ENCODE assay signal across 14 cellular contexts in the genomic region with DNA sequence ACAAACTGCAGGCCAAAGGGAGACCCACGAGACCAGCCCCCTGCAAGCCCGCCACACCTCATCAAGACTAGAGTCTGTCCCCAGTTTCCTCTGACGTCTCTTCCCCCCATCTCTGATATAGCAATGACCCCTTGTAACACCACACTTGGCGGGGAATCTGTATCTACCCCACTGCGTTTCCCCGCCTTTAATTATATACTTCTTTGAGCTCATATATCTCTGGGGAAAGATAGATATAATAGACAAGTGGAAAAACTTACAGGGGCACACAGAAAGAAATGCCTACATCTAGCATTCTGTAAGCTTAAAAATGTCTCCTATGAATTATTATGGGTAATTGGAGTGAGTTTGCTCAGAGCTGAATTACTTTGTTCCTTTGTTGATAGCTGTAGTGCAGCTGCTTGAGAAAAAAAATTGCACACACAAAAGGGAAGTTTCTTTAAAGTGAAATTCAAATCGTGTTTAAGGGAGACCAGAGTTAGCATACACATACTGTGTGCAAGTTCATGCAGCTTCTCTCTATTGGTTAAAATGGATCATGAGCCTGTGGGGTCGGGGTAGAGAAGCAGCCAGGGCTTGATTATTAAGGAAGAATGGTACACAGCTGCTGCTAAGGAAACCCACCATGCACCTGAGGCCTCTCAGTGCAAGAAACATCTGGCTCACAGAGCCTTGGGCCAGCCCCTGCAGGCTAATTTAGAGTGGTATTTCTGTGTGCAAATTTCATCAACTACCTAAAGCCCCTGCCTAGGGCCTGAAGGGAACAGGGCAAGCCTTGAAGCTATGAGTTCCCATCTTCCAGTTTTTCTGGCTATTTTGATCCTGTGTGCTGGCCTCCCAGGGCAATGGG.
"Had no signal": no experiment of that assay in that cellular context is flagged by ENCODE, and none has a peak within 500 bp of the region (broad histone marks: within the 10 kb centered on the region; RNA-seq: fewer than 3 reads in every experiment).

No MANE protein-coding gene starts in this region.

- H3K4me1 ChIP-seq: left lung, pancreas, tibial artery had no signal

- H3K27me3 Mint-ChIP-seq: activated CD8-positive, alpha-beta T cell treated with anti-CD3 and anti-CD28 coated beads for 36 hours; T-cell had no signal

- H3K27ac ChIP-seq: cardiac muscle cell, left lung, pancreas, tibial artery had no signal

- ATAC-seq: activated CD8-positive, alpha-beta T cell treated with anti-CD3 and anti-CD28 coated beads for 36 hours; activated T-cell treated with anti-CD3 and anti-CD28 coated beads, Interleukin-2, amount 50 U/mL, for 72 hours; left lung; pancreas; T-cell had no signal

- H3K4me3 ChIP-seq: cardiac muscle cell, left lung, pancreas, tibial artery had no signal

- H3K4me1 Mint-ChIP-seq: T-cell had no signal

- H3K9me3 ChIP-seq: left lung, pancreas, tibial artery had no signal

- H3K9me3 Mint-ChIP-seq: activated CD8-positive, alpha-beta T cell treated with anti-CD3 and anti-CD28 coated beads for 36 hours; activated T-cell treated with anti-CD3 and anti-CD28 coated beads, Interleukin-2, amount 50 U/mL, for 72 hours; T-cell had no signal

- DNase-seq: activated CD4-positive, alpha-beta T cell treated with anti-CD3 and anti-CD28 coated beads for 4 hours; activated CD8-positive, alpha-beta memory T cell treated with anti-CD3 and anti-CD28 coated beads, Interleukin-2, amount 50 U/mL, for 4 hours; activated CD8-positive, alpha-beta T cell treated with anti-CD3 and anti-CD28 coated beads for 36 hours; activated gamma-delta T cell treated with Interleukin-2 at 50 U/mL for 16 hours; activated T-cell treated with anti-CD3 and anti-CD28 coated beads, Interleukin-2, amount 50 U/mL, for 72 hours; islet precursor cell; left lung; mesenchymal stem cell; pancreas; small intestine; T-cell; T1000; tibial artery had no signal

- H3K27me3 ChIP-seq: cardiac muscle cell, left lung, pancreas, tibial artery had no signal

- H3K27ac Mint-ChIP-seq: activated CD8-positive, alpha-beta T cell treated with anti-CD3 and anti-CD28 coated beads for 36 hours; activated T-cell treated with anti-CD3 and anti-CD28 coated beads, Interleukin-2, amount 50 U/mL, for 72 hours; T-cell had no signal

- H3K4me3 Mint-ChIP-seq: activated CD8-positive, alpha-beta T cell treated with anti-CD3 and anti-CD28 coated beads for 36 hours; activated T-cell treated with anti-CD3 and anti-CD28 coated beads, Interleukin-2, amount 50 U/mL, for 72 hours; T-cell had no signal
